ENCODE assay signal across 1 cellular context in the genomic region with DNA sequence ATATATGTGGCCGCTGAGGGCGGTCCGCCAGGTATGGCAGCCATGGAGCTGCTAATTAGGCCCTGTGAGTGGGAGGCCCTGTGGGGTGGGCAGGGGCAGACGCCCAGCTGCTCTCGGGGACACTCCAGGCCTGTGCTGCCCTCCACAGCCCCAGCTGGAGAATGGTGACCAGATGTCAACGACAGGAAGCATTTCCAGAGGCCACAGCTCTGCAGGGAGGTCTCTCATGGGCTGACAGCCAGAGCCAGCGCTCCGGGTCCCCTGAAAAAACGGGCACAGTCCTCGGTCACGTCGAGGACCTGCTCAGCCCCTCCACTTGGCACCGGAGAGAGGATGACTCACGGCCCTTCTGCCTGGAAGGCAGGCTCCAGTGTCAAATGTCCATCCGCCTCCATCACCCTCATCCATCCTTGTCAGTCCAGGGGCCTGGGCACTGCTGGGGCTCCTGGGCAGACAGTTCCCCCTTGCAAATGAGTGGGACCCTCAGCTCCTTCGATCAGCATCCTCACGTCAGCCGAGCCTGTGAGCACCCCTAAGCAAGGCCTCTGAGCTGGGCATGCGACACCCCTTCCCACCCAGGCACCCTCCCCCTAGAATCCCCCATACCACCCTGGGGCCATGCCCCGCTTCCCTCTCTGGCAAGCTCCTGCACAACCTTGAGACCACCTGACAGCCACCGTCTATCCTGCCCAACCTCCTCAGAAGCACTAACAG.
TF ChIP-seq lines count a peak whose summit lies in the region.

No MANE protein-coding gene starts in this region.

TF ChIP-seq in H1, 55 proteins besides CTCF, POLR2A, EP300 and RAD21 (continued from another document):
- TF ChIP-seq, protein P1, sequence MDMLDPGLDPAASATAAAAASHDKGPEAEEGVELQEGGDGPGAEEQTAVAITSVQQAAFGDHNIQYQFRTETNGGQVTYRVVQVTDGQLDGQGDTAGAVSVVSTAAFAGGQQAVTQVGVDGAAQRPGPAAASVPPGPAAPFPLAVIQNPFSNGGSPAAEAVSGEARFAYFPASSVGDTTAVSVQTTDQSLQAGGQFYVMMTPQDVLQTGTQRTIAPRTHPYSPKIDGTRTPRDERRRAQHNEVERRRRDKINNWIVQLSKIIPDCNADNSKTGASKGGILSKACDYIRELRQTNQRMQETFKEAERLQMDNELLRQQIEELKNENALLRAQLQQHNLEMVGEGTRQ (IDR thresholded peaks at IDR 0.05; ENCODE audit: low read length), result no peak
